Comparison of ENCODE assay signal across 25 cellular contexts in the genomic region with DNA sequence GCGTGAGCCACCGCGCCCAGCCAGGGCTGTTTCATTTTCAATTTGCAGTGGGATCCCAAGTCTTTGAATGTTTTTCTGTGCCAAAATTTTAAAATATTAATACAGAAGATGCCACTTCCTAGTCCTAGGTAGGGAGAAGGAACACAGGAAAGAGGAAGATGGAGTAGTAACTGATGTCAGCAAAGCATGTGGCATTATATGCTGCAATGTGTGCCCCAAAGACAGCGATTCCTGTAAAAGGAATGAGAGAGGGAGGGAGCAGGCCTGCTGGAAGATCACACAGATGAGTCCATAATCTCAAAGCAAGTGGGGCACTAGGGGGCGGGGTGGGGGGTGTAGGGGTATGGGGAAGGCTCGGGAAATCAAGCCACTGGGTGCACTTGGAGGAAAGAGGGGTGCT. TPM values are rescaled to one million over a fixed set of nuclear protein-coding genes. Genes with fewer than 3 reads are reported as not detected.
"Had no signal": no experiment of that assay in that cellular context is flagged by ENCODE, and none has a peak within 500 bp of the region (broad histone marks: within the 10 kb centered on the region; RNA-seq: fewer than 3 reads in every experiment).

No MANE protein-coding gene starts in this region.

- H3K4me1 ChIP-seq: pancreas, psoas muscle, right atrium auricular region had no signal

- H3K4me3 ChIP-seq: coronary artery, heart right ventricle, pancreas, psoas muscle, right atrium auricular region had no signal

- ATAC-seq: psoas muscle had no signal

- H3K27me3 ChIP-seq: pancreas, right atrium auricular region had no signal

- H3K4me3 Mint-ChIP-seq: activated naive CD8-positive, alpha-beta T cell treated with anti-CD3 and anti-CD28 coated beads, Interleukin-2, amount 10 ng/mL, durations not matched to agents 7 days and 5 days; endodermal cell; nephron had no signal

- H3K27ac Mint-ChIP-seq: activated naive CD8-positive, alpha-beta T cell treated with anti-CD3 and anti-CD28 coated beads, Interleukin-2, amount 10 ng/mL, durations not matched to agents 7 days and 5 days; endodermal cell; nephron had no signal

- H3K36me3 ChIP-seq: heart right ventricle, pancreas, right atrium auricular region had no signal

- H3K27ac ChIP-seq: epithelial cell of prostate, pancreas, psoas muscle, right atrium auricular region had no signal

- H3K4me1 Mint-ChIP-seq: nephron had no signal

- DNase-seq: activated CD4-positive, alpha-beta T cell treated with anti-CD3 and anti-CD28 coated beads for 4 hours; activated CD4-positive, alpha-beta T cell treated with anti-CD3 and anti-CD28 coated beads, Interleukin-2, amount 50 U/mL, for 48 hours; activated CD4-positive, CD25-positive, alpha-beta regulatory T cell; activated CD8-positive, alpha-beta memory T cell treated with anti-CD3 and anti-CD28 coated beads, Interleukin-2, amount 50 U/mL, for 48 hours; activated naive CD4-positive, alpha-beta T cell treated with Interleukin-2 at 50 U/mL for 16 hours; activated naive CD8-positive, alpha-beta T cell treated with anti-CD3 and anti-CD28 coated beads, Interleukin-2, amount 10 ng/mL, durations not matched to agents 7 days and 5 days; activated T-cell treated with anti-CD3 and anti-CD28 coated beads, Interleukin-2, amount 50 U/mL, for 48 hours; amniotic stem cell; cerebellar nuclear complex; endodermal cell; foreskin fibroblast; heart right ventricle; islet precursor cell; left cardiac atrium; mesenchymal stem cell; pancreas; psoas muscle; stimulated activated CD4-positive, alpha-beta T cell treated with anti-CD3 and anti-CD28 coated beads, Interleukin-4, amount 100 ng/mL, for 24 hours; stimulated activated naive CD4-positive, alpha-beta T cell treated with Interleukin-2 at 50 U/mL for 16 hours had no signal

- H3K9me3 ChIP-seq: pancreas, psoas muscle, right atrium auricular region had no signal

RNA-seq across cellular contexts. Expression of gene SSTR2, which starts 23.4 kb away (rescaled TPM):
- total RNA-seq: activated naive CD8-positive, alpha-beta T cell treated with anti-CD3 and anti-CD28 coated beads, Interleukin-2, amount 10 ng/mL, durations not matched to agents 7 days and 5 days; bronchial epithelial cell; fibroblast of lung had no signal
